1 cellular context compared by ENCODE assay signal in genomic region chr3:188421151-188421821, GRCh38.
TF ChIP-seq lines count a peak whose summit lies in the region.

No MANE protein-coding gene starts in this region.

TF ChIP-seq in GM23338, 12 proteins besides CTCF, POLR2A, EP300 and RAD21 (continued from another document):
- no peak for TF ChIP-seq ZNF462 (CRISPR knock-in tag; IDR thresholded peaks at IDR 0.05)
- no peak for TF ChIP-seq EZH2 (IDR thresholded peaks at IDR 0.05; ENCODE audit: low read depth, unreplicated experiment)
- TF ChIP-seq JUNB (IDR thresholded peaks at IDR 0.05; ENCODE audit: unreplicated experiment), result no peak
